ENCODE assay signal across 14 cellular contexts in the genomic region with DNA sequence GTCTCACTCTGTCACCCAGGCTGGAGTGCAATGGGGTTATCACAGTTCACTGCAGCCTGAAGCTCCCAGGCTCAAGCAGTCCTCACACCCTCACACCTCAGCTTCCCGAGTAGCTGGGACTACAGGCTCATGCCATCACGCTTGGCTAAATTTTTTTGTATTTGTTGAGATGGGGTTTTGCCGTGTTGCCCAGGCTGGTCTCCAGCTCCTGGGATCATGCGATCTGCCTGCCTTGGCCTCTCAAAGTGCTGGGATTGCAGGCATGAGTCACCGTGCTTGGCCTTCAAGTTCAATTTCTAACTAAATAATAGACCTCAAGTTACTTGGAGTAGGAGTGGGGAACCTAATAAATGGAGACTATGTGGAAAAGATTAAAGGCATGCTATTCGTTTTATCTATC. TPM values are rescaled to one million over a fixed set of nuclear protein-coding genes. Genes with fewer than 3 reads are reported as not detected.
DNase-seq lines count a peak whose midpoint lies in the region; ATAC-seq and TF ChIP-seq lines count a peak whose summit lies in the region.
"Had no signal": no experiment of that assay in that cellular context is flagged by ENCODE, and none has a peak within 500 bp of the region (broad histone marks: within the 10 kb centered on the region; RNA-seq: fewer than 3 reads in every experiment).

No MANE protein-coding gene starts in this region.

- TF ChIP-seq CTCF in fibroblast of pulmonary artery (IDR thresholded peaks at IDR 0.05; ENCODE audit: low read length, missing control alignments): no peak

- peaks cover 3% of the 10 kb centered on the region for H3K4me1 Mint-ChIP-seq in activated T-cell treated with anti-CD3 and anti-CD28 coated beads, Interleukin-2, amount 50 U/mL, for 72 hours (ENCODE audit: low read depth)

- intact Hi-C loops in sciatic nerve (cut with DNase I): no loop called here

- H3K27ac Mint-ChIP-seq in activated T-cell treated with anti-CD3 and anti-CD28 coated beads, Interleukin-2, amount 50 U/mL, for 72 hours: no peak overlapping the region
- H3K27ac Mint-ChIP-seq: CD4-positive, alpha-beta T cell had no signal

- H3K9me3 Mint-ChIP-seq in activated T-cell treated with anti-CD3 and anti-CD28 coated beads, Interleukin-2, amount 50 U/mL, for 72 hours: no peaks in the 10 kb centered on the region
- H3K9me3 Mint-ChIP-seq: CD4-positive, alpha-beta T cell had no signal

- no peak overlapping the region for H3K4me3 ChIP-seq in fibroblast of pulmonary artery (replicated peaks; ENCODE audit: low read depth, low read length)
- H3K4me3 ChIP-seq: SJCRH30 had no signal

- DNase-seq in Daoy (ENCODE audit: low read depth): peak; percentile 23
- peak; percentile 53 for DNase-seq in fibroblast of pulmonary artery (ENCODE audit: low read depth)
- no peak for DNase-seq in sciatic nerve (ENCODE audit: low spot score)
- no peak for DNase-seq in T-helper 1 cell
- DNase-seq in activated T-cell treated with anti-CD3 and anti-CD28 coated beads, Interleukin-2, amount 50 U/mL, for 72 hours: no peak
- no peak for DNase-seq in activated CD4-positive, CD25-positive, alpha-beta regulatory T cell treated with anti-CD3 and anti-CD28 coated beads, Interleukin-2, amount 50 U/mL, for 72 hours
- DNase-seq in NCI-H1048 (lab: John Stamatoyannopoulos, UW): no peak
- DNase-seq: activated CD4-positive, CD25-positive, alpha-beta regulatory T cell; activated T-cell treated with anti-CD3 and anti-CD28 coated beads, Interleukin-2, amount 50 U/mL, for 48 hours; CD4-positive, alpha-beta T cell; NCI-H526 treated with DMSO at 0.1 percent for 48 hours; SJCRH30 had no signal

- ATAC-seq in SK-N-SH treated with all-trans-retinoic acid at 6 μM for 48 hours (peak; percentile 99), sciatic nerve (peak; percentile 30)
- ATAC-seq in activated T-cell treated with anti-CD3 and anti-CD28 coated beads, Interleukin-2, amount 50 U/mL, for 72 hours (replicated peaks in 1 of 2): no peak

- H3K4me3 Mint-ChIP-seq in activated T-cell treated with anti-CD3 and anti-CD28 coated beads, Interleukin-2, amount 50 U/mL, for 72 hours: no peak overlapping the region
- H3K4me3 Mint-ChIP-seq: CD4-positive, alpha-beta T cell had no signal

- peaks cover 0 to 5% of the 10 kb centered on the region in 2 donors for H3K36me3 Mint-ChIP-seq in activated T-cell treated with anti-CD3 and anti-CD28 coated beads, Interleukin-2, amount 50 U/mL, for 72 hours (ENCODE audit: insufficient read depth in 2 of 2)

- H3K27me3 Mint-ChIP-seq in activated T-cell treated with anti-CD3 and anti-CD28 coated beads, Interleukin-2, amount 50 U/mL, for 72 hours (ENCODE audit: low read depth): no peaks in the 10 kb centered on the region
- H3K27me3 Mint-ChIP-seq: CD4-positive, alpha-beta T cell had no signal

TF ChIP-seq in SK-N-SH treated with all-trans-retinoic acid at 6 μM for 48 hours, 23 proteins besides CTCF, POLR2A, EP300 and RAD21:
- TF ChIP-seq TCF4 (CRISPR knock-in tag; IDR thresholded peaks at IDR 0.05; ENCODE audit: borderline replicate concordance) (no peak), ISL1 (CRISPR knock-in tag; IDR thresholded peaks at IDR 0.05) (no peak), CREB5 (CRISPR knock-in tag; IDR thresholded peaks at IDR 0.05; ENCODE audit: low read depth) (no peak), BACH2 (CRISPR knock-in tag; IDR thresholded peaks at IDR 0.05; ENCODE audit: borderline replicate concordance) (no peak), ZNF70 (CRISPR knock-in tag; IDR thresholded peaks at IDR 0.05) (no peak), CSDC2 (CRISPR knock-in tag; IDR thresholded peaks at IDR 0.05) (no peak)

RNA-seq across cellular contexts. Expression of gene MND1, which starts 48.9 kb away (rescaled TPM):
- 20.3 and 23.7 TPM in 2 replicates for total RNA-seq in Daoy (2014; rRNA removed; shearing (Covaris generic))
- total RNA-seq in sciatic nerve: not detected
- 10 to 100 TPM; 29.8 to 38.4 TPM for total RNA-seq in activated T-cell treated with anti-CD3 and anti-CD28 coated beads, Interleukin-2, amount 50 U/mL, for 72 hours
- total RNA-seq: cardiac septum had no signal

Comparison
In these comparisons a context has a peak if more than half of its experiments do, and no peak if none do; other contexts are left out.
1. DNase-seq: peak in Daoy (single experiment) and fibroblast of pulmonary artery (single experiment); none in sciatic nerve (single experiment), T-helper 1 cell (0 of 5), activated T-cell treated with anti-CD3 and anti-CD28 coated beads, Interleukin-2, amount 50 U/mL, for 72 hours (0 of 2), activated CD4-positive, CD25-positive, alpha-beta regulatory T cell treated with anti-CD3 and anti-CD28 coated beads, Interleukin-2, amount 50 U/mL, for 72 hours (single experiment) and NCI-H1048 (single experiment).
2. ATAC-seq: peak in SK-N-SH treated with all-trans-retinoic acid at 6 μM for 48 hours (single experiment) and sciatic nerve (single experiment); none in activated T-cell treated with anti-CD3 and anti-CD28 coated beads, Interleukin-2, amount 50 U/mL, for 72 hours (0 of 2).
3. RNA of gene MND1, which starts 48.9 kb away (total RNA-seq): 29.8 to 38.4 TPM in activated T-cell treated with anti-CD3 and anti-CD28 coated beads, Interleukin-2, amount 50 U/mL, for 72 hours and 20.3 to 23.7 TPM in Daoy; not detected in sciatic nerve (single experiment); every median in the first group is over 10 times any median in the second.